In the genomic region with DNA sequence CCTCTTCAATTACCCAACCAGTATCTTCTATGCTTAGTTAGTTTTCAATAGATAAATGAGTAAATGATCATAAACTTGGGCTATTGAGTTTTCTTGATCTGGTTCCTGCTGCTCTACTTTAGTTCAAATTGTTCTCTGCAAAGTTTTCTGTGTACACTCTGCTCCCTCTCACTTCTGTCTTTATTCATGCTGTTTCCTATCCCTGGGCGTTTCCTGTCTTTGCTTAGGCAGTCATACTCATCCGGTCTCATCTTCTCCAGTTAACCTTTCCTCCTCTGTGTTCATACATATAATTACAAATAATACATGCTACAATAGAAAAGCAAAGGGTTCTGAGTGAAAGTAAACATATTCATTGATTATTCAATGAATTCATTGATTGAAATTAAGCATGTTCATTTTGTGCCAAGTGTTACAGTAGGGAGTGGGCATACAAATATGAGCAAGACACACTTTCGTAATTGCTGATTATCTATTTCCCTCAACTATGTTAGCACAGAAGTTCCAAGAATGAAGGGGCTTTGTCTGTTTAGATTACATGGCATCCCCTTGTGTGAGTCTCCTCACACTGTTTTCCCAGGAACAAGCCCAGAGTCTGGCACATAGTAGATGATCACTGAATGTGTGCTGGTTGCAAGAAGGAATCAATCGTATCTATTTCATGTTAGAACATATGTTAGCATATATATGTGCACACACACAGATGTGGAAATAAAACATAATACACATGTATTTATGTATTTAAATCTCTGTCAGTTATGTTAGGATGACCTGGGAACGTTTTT, we compare ENCODE assay signal across 8 cellular contexts. TPM values are rescaled to one million over a fixed set of nuclear protein-coding genes. Genes with fewer than 3 reads are reported as not detected.
DNase-seq lines count a peak whose midpoint lies in the region; ATAC-seq lines count a peak whose summit lies in the region.

No MANE protein-coding gene starts in this region.

- intact Hi-C loops in activated T-helper 2 cell treated with anti-CD3 and anti-CD28 coated beads, Interferon-gamma antibody, Interleukin-2, Interleukin-4, amounts not matched to agents 10 μg/mL and 5 μg/mL and 100 μg/mL, durations not matched to agents 14 hours and 24 hours and 36 hours (cut with micrococcal nuclease), result no loop called here

- H3K27me3 Mint-ChIP-seq in activated T-helper 2 cell treated with anti-CD3 and anti-CD28 coated beads, Interferon-gamma antibody, Interleukin-2, Interleukin-4, amounts not matched to agents 10 μg/mL and 5 μg/mL and 100 μg/mL, durations not matched to agents 14 hours and 24 hours and 36 hours (ENCODE audit: low read depth), result no peaks in the 10 kb centered on the region
- H3K27me3 Mint-ChIP-seq in natural killer cell treated with Interleukin-12 subunit alpha and Interleukin-12 subunit beta and Interleukin-15 and Interleukin-18, amount 100 ng/mL, for 72 hours, result peaks cover 0 to 2% of the 10 kb centered on the region in 2 donors

- H3K36me3 Mint-ChIP-seq in activated T-helper 2 cell treated with anti-CD3 and anti-CD28 coated beads, Interferon-gamma antibody, Interleukin-2, Interleukin-4, amounts not matched to agents 10 μg/mL and 5 μg/mL and 100 μg/mL, durations not matched to agents 14 hours and 24 hours and 36 hours (ENCODE audit: low read depth), result peaks cover 20% of the 10 kb centered on the region
- H3K36me3 Mint-ChIP-seq in natural killer cell treated with Interleukin-12 subunit alpha and Interleukin-12 subunit beta and Interleukin-15 and Interleukin-18, amount 100 ng/mL, for 72 hours, result peaks cover 4% of the 10 kb centered on the region

- no peaks in the 10 kb centered on the region for H3K9me3 Mint-ChIP-seq in activated T-helper 2 cell treated with anti-CD3 and anti-CD28 coated beads, Interferon-gamma antibody, Interleukin-2, Interleukin-4, amounts not matched to agents 10 μg/mL and 5 μg/mL and 100 μg/mL, durations not matched to agents 14 hours and 24 hours and 36 hours
- H3K9me3 Mint-ChIP-seq in natural killer cell treated with Interleukin-12 subunit alpha and Interleukin-12 subunit beta and Interleukin-15 and Interleukin-18, amount 100 ng/mL, for 72 hours, result no peaks in the 10 kb centered on the region

- peak overlapping the region; percentile 54 for H3K27ac Mint-ChIP-seq in activated T-helper 2 cell treated with anti-CD3 and anti-CD28 coated beads, Interferon-gamma antibody, Interleukin-2, Interleukin-4, amounts not matched to agents 10 μg/mL and 5 μg/mL and 100 μg/mL, durations not matched to agents 14 hours and 24 hours and 36 hours
- peak overlapping the region; percentile 40 to 84 for H3K27ac Mint-ChIP-seq in natural killer cell treated with Interleukin-12 subunit alpha and Interleukin-12 subunit beta and Interleukin-15 and Interleukin-18, amount 100 ng/mL, for 72 hours

- no peak for DNase-seq in activated T-helper 2 cell treated with anti-CD3 and anti-CD28 coated beads, Interferon-gamma antibody, Interleukin-2, Interleukin-4, amounts not matched to agents 10 μg/mL and 5 μg/mL and 100 μg/mL, durations not matched to agents 14 hours and 24 hours and 36 hours (ENCODE audit: low spot score)
- DNase-seq in natural killer cell treated with Interleukin-12 subunit alpha and Interleukin-12 subunit beta and Interleukin-15 and Interleukin-18, amount 100 ng/mL, for 72 hours (ENCODE audit: low spot score), result no peak
- DNase-seq in SW 1271 (lab: John Stamatoyannopoulos, UW) (no peak), GF-D8 (lab: John Stamatoyannopoulos, UW) (no peak)
- DNase-seq in stimulated activated CD4-positive, alpha-beta T cell treated with anti-CD3 and anti-CD28 coated beads, Interleukin-4, amount 100 ng/mL, for 4 hours, result no peak

- H3K4me1 Mint-ChIP-seq in activated T-helper 2 cell treated with anti-CD3 and anti-CD28 coated beads, Interferon-gamma antibody, Interleukin-2, Interleukin-4, amounts not matched to agents 10 μg/mL and 5 μg/mL and 100 μg/mL, durations not matched to agents 14 hours and 24 hours and 36 hours (ENCODE audit: low read depth), result peaks cover 13% of the 10 kb centered on the region
- H3K4me1 Mint-ChIP-seq in natural killer cell treated with Interleukin-12 subunit alpha and Interleukin-12 subunit beta and Interleukin-15 and Interleukin-18, amount 100 ng/mL, for 72 hours (ENCODE audit: low read depth in 2 of 2), result peaks cover 7 to 10% of the 10 kb centered on the region in 2 donors

- ATAC-seq in GM18498 (IDR thresholded peaks at IDR 0.05; ENCODE audit: unreplicated experiment) (peak; percentile 37), HG03354 (IDR thresholded peaks at IDR 0.05; ENCODE audit: poor library complexity, severe bottlenecking, unreplicated experiment) (peak; percentile 34), HG03439 (IDR thresholded peaks at IDR 0.05; ENCODE audit: unreplicated experiment) (no peak)
- no peak for ATAC-seq in natural killer cell treated with Interleukin-12 subunit alpha and Interleukin-12 subunit beta and Interleukin-15 and Interleukin-18, amount 100 ng/mL, for 72 hours

- peak overlapping the region; percentile 88 for H3K4me3 Mint-ChIP-seq in activated T-helper 2 cell treated with anti-CD3 and anti-CD28 coated beads, Interferon-gamma antibody, Interleukin-2, Interleukin-4, amounts not matched to agents 10 μg/mL and 5 μg/mL and 100 μg/mL, durations not matched to agents 14 hours and 24 hours and 36 hours (ENCODE audit: low read depth)
- peak overlapping the region; percentile 79 for H3K4me3 Mint-ChIP-seq in natural killer cell treated with Interleukin-12 subunit alpha and Interleukin-12 subunit beta and Interleukin-15 and Interleukin-18, amount 100 ng/mL, for 72 hours

RNA-seq across cellular contexts. Expression of a gene that starts 1.1 kb away (rescaled TPM):
- total RNA-seq in activated T-helper 2 cell treated with anti-CD3 and anti-CD28 coated beads, Interferon-gamma antibody, Interleukin-2, Interleukin-4, amounts not matched to agents 10 μg/mL and 5 μg/mL and 100 μg/mL, durations not matched to agents 14 hours and 24 hours and 36 hours, result 8.3 and 9.4 TPM in 2 replicates
- total RNA-seq in natural killer cell treated with Interleukin-12 subunit alpha and Interleukin-12 subunit beta and Interleukin-15 and Interleukin-18, amount 100 ng/mL, for 72 hours, result 1 to 10 TPM; 7.5 to 8.3 TPM

RNA-seq across cellular contexts. Expression of a gene that starts 46.9 kb away (rescaled TPM):
- 73.7 and 76.3 TPM in 2 replicates for total RNA-seq in activated T-helper 2 cell treated with anti-CD3 and anti-CD28 coated beads, Interferon-gamma antibody, Interleukin-2, Interleukin-4, amounts not matched to agents 10 μg/mL and 5 μg/mL and 100 μg/mL, durations not matched to agents 14 hours and 24 hours and 36 hours
- total RNA-seq in natural killer cell treated with Interleukin-12 subunit alpha and Interleukin-12 subunit beta and Interleukin-15 and Interleukin-18, amount 100 ng/mL, for 72 hours, result 10 to 100 TPM; 54.1 to 64.7 TPM

Comparison
In these comparisons a context has a peak if more than half of its experiments do, and no peak if none do; other contexts are left out.
1. ATAC-seq: peak in GM18498 (single experiment) and HG03354 (single experiment); none in natural killer cell treated with Interleukin-12 subunit alpha and Interleukin-12 subunit beta and Interleukin-15 and Interleukin-18, amount 100 ng/mL, for 72 hours (0 of 2) and HG03439 (single experiment).